In the genomic region with DNA sequence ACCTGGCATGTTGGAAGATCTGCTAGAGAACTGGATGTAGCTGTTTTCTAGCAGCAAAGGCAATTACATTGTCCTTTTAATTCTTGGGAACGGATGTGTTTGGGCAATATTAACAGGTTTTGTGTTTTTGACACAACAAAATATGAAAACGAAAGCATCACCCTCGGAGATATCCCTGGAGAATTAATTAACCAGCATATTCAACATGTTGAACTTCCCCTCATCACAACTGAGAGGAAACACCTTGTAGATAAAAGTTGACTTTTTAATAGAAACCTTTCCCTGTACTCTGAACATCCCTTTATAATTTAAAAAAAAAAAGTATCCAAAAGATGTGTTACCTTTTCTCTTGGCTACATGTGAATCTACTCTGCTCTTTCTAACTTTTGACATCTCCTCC, we compare ENCODE assay signal across 30 cellular contexts. TPM values are rescaled to one million over a fixed set of nuclear protein-coding genes. Genes with fewer than 3 reads are reported as not detected.
"Had no signal": no experiment of that assay in that cellular context is flagged by ENCODE, and none has a peak within 500 bp of the region (broad histone marks: within the 10 kb centered on the region; RNA-seq: fewer than 3 reads in every experiment).

No MANE protein-coding gene starts in this region.

- H3K27me3 Mint-ChIP-seq: activated naive CD8-positive, alpha-beta T cell; progenitor cell of endocrine pancreas had no signal

- H3K27me3 ChIP-seq: body of pancreas, cardiac muscle cell, colonic mucosa, dorsolateral prefrontal cortex, gastroesophageal sphincter, heart left ventricle, left lung, ovary, right lobe of liver, testis, transverse colon had no signal

- H3K4me3 Mint-ChIP-seq: activated CD8-positive, alpha-beta T cell treated with anti-CD3 and anti-CD28 coated beads, Interleukin-2, amount 10 ng/mL, durations not matched to agents 7 days and 5 days; activated naive CD8-positive, alpha-beta T cell; activated T-cell treated with anti-CD3 and anti-CD28 coated beads, Interleukin-2, amount 50 U/mL, for 72 hours; nephron had no signal

- H3K27ac Mint-ChIP-seq: activated CD8-positive, alpha-beta T cell treated with anti-CD3 and anti-CD28 coated beads, Interleukin-2, amount 10 ng/mL, durations not matched to agents 7 days and 5 days; activated naive CD8-positive, alpha-beta T cell; activated T-cell treated with anti-CD3 and anti-CD28 coated beads, Interleukin-2, amount 50 U/mL, for 72 hours; nephron; progenitor cell of endocrine pancreas had no signal

- H3K27ac ChIP-seq: body of pancreas, cardiac muscle cell, colonic mucosa, gastroesophageal sphincter, heart left ventricle, left lung, lower lobe of right lung, neutrophil, ovary, right lobe of liver, testis, transverse colon had no signal

- H3K9me3 ChIP-seq: body of pancreas, colonic mucosa, gastroesophageal sphincter, heart left ventricle, left lung, lower lobe of right lung, mucosa of descending colon, neutrophil, ovary, right lobe of liver, testis, transverse colon had no signal

- H3K36me3 ChIP-seq: cardiac muscle cell, colonic mucosa, gastroesophageal sphincter, heart left ventricle, left lung, lower lobe of right lung, neutrophil, ovary, right lobe of liver, transverse colon had no signal

- H3K9me3 Mint-ChIP-seq: activated T-cell treated with anti-CD3 and anti-CD28 coated beads, Interleukin-2, amount 50 U/mL, for 72 hours; nephron had no signal

- H3K4me3 ChIP-seq: body of pancreas, cardiac muscle cell, colonic mucosa, dorsolateral prefrontal cortex, gastroesophageal sphincter, heart left ventricle, left lung, lower lobe of right lung, mucosa of descending colon, ovary, right lobe of liver, testis, transverse colon had no signal

- DNase-seq: activated CD4-positive, alpha-beta T cell treated with anti-CD3 and anti-CD28 coated beads for 1 hour; activated CD8-positive, alpha-beta T cell treated with anti-CD3 and anti-CD28 coated beads, Interleukin-2, amount 10 ng/mL, durations not matched to agents 7 days and 5 days; activated naive CD4-positive, alpha-beta T cell; activated T-cell treated with anti-CD3 and anti-CD28 coated beads for 4 hours; activated T-cell treated with anti-CD3 and anti-CD28 coated beads, Interleukin-2, amount 50 U/mL, for 72 hours; aorta; body of pancreas; cerebellar nuclear complex; colonic mucosa; dorsolateral prefrontal cortex; effector memory CD4-positive, alpha-beta T cell; erythroblast; heart left ventricle; left lung; lower lobe of right lung; mesendoderm; mucosa of descending colon; ovary; right lobe of liver; stimulated activated CD4-positive, alpha-beta T cell treated with anti-CD3 and anti-CD28 coated beads, Interleukin-2, amount 100 ng/mL, for 48 hours; stimulated activated naive CD4-positive, alpha-beta T cell treated with Interleukin-2 at 50 U/mL for 16 hours; T-helper 2 cell; testis; transverse colon had no signal

- H3K4me1 ChIP-seq: body of pancreas, colonic mucosa, right lobe of liver had no signal

RNA-seq across cellular contexts. Expression of a gene that starts 13.0 kb away (rescaled TPM):
- total RNA-seq: activated CD8-positive, alpha-beta T cell treated with anti-CD3 and anti-CD28 coated beads, Interleukin-2, amount 10 ng/mL, durations not matched to agents 7 days and 5 days had no signal
